ENCODE assay signal across 1 cellular context in genomic region chr1:226407497-226408284, GRCh38.
TF ChIP-seq lines count a peak whose summit lies in the region.

TSS of gene PARP1 (minus strand) at chr1:226408093. CDS start at chr1:226407929, 164 bp downstream.

TF ChIP-seq in K562, 482 proteins besides CTCF, POLR2A, EP300 and RAD21 (continued from another document and continues in another):
- no peak for TF ChIP-seq EHMT2 (IDR thresholded peaks at IDR 0.05)
- no peak for TF ChIP-seq MCM5 (IDR thresholded peaks at IDR 0.05; ENCODE audit: low read depth)
- no peak for TF ChIP-seq KAT2B (IDR thresholded peaks at IDR 0.05; ENCODE audit: low read depth, low read length)
- no peak for TF ChIP-seq HDGF (IDR thresholded peaks at IDR 0.05)
- TF ChIP-seq TRIM25 (IDR thresholded peaks at IDR 0.05; ENCODE audit: borderline replicate concordance), result no peak
- TF ChIP-seq, protein P1, sequence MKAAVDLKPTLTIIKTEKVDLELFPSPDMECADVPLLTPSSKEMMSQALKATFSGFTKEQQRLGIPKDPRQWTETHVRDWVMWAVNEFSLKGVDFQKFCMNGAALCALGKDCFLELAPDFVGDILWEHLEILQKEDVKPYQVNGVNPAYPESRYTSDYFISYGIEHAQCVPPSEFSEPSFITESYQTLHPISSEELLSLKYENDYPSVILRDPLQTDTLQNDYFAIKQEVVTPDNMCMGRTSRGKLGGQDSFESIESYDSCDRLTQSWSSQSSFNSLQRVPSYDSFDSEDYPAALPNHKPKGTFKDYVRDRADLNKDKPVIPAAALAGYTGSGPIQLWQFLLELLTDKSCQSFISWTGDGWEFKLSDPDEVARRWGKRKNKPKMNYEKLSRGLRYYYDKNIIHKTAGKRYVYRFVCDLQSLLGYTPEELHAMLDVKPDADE (conservative IDR thresholded peaks at IDR 0.05; ENCODE audit: control insufficient read depth, low read depth, low read length), result peak; percentile 94
- TF ChIP-seq MEIS2 (IDR thresholded peaks at IDR 0.05; ENCODE audit: partially characterized antibody), result peak; percentile 40
- TF ChIP-seq PTBP1 (IDR thresholded peaks at IDR 0.05; ENCODE audit: low read depth, low read length), result no peak
- TF ChIP-seq, protein P2, sequence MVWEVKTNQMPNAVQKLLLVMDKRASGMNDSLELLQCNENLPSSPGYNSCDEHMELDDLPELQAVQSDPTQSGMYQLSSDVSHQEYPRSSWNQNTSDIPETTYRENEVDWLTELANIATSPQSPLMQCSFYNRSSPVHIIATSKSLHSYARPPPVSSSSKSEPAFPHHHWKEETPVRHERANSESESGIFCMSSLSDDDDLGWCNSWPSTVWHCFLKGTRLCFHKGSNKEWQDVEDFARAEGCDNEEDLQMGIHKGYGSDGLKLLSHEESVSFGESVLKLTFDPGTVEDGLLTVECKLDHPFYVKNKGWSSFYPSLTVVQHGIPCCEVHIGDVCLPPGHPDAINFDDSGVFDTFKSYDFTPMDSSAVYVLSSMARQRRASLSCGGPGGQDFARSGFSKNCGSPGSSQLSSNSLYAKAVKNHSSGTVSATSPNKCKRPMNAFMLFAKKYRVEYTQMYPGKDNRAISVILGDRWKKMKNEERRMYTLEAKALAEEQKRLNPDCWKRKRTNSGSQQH (CRISPR knock-in tag; IDR thresholded peaks at IDR 0.05), result no peak
- no peak for TF ChIP-seq PHTF2 (CRISPR knock-in tag; IDR thresholded peaks at IDR 0.05)
- TF ChIP-seq, protein P3, sequence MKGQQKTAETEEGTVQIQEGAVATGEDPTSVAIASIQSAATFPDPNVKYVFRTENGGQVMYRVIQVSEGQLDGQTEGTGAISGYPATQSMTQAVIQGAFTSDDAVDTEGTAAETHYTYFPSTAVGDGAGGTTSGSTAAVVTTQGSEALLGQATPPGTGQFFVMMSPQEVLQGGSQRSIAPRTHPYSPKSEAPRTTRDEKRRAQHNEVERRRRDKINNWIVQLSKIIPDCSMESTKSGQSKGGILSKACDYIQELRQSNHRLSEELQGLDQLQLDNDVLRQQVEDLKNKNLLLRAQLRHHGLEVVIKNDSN (CRISPR knock-in tag; IDR thresholded peaks at IDR 0.05), result no peak
- 0 out of 2 replicates have a peak, but pooled peaks have one; percentile 15 for TF ChIP-seq BCOR (IDR thresholded peaks at IDR 0.05)
- TF ChIP-seq STAT5B (CRISPR knock-in tag; IDR thresholded peaks at IDR 0.05), result no peak
- TF ChIP-seq ZNF274 (IDR thresholded peaks at IDR 0.05; ENCODE audit: borderline replicate concordance, low read depth, low read length), result no peak
- peak; percentile 55 for TF ChIP-seq ETV1 (tag; conservative IDR thresholded peaks at IDR 0.05; ENCODE audit: low read depth)
- TF ChIP-seq THAP7 (CRISPR knock-in tag; IDR thresholded peaks at IDR 0.05), result no peak
- peak; percentile 78 for TF ChIP-seq MTA3 (IDR thresholded peaks at IDR 0.05; ENCODE audit: borderline replicate concordance)
- TF ChIP-seq ZNF174 (CRISPR knock-in tag; IDR thresholded peaks at IDR 0.05), result no peak
- peak; percentile 56; the same call in 1 of the 2 replicates for TF ChIP-seq ZNF589 (CRISPR knock-in tag; IDR thresholded peaks at IDR 0.05; ENCODE audit: low read depth)
- TF ChIP-seq LCOR (CRISPR knock-in tag; IDR thresholded peaks at IDR 0.05), result peak; percentile 25; the same call in 1 of the 2 replicates
- TF ChIP-seq ZNF239 (CRISPR knock-in tag; IDR thresholded peaks at IDR 0.05), result no peak
- peak; percentile 76 for TF ChIP-seq ETV5 (CRISPR knock-in tag; IDR thresholded peaks at IDR 0.05; ENCODE audit: low read depth)
- no peak for TF ChIP-seq SMARCA5 (IDR thresholded peaks at IDR 0.05)
- TF ChIP-seq MXI1 (IDR thresholded peaks at IDR 0.05; ENCODE audit: low read depth, low read length), result peak; percentile 69
- no peak for TF ChIP-seq ZNF436 (CRISPR knock-in tag; IDR thresholded peaks at IDR 0.05)
- no peak; the same call in 1 of the 2 replicates for TF ChIP-seq ARID3B (CRISPR knock-in tag; IDR thresholded peaks at IDR 0.05; ENCODE audit: borderline replicate concordance)
- TF ChIP-seq TAF15 (IDR thresholded peaks at IDR 0.05; ENCODE audit: low read depth, low read length), result no peak
- TF ChIP-seq KAT7 (CRISPR knock-in tag; IDR thresholded peaks at IDR 0.05; ENCODE audit: borderline replicate concordance), result no peak; the same call in 1 of the 2 replicates
- no peak for TF ChIP-seq ZNF277 (CRISPR knock-in tag; IDR thresholded peaks at IDR 0.05; ENCODE audit: borderline replicate concordance)
- peak; percentile 51; the same call in 1 of the 2 replicates for TF ChIP-seq MEF2A (IDR thresholded peaks at IDR 0.05; ENCODE audit: control insufficient read depth, low read depth, low read length)
- no peak for TF ChIP-seq GATAD2A (IDR thresholded peaks at IDR 0.05)
- TF ChIP-seq ASH1L (IDR thresholded peaks at IDR 0.05; ENCODE audit: borderline replicate concordance, low read depth, partially characterized antibody), result no peak
- peak; percentile 25; the same call in 1 of the 2 replicates for TF ChIP-seq RFX5 (IDR thresholded peaks at IDR 0.05; ENCODE audit: low read depth, low read length)
- no peak for TF ChIP-seq RFX7 (CRISPR knock-in tag; IDR thresholded peaks at IDR 0.05)
- TF ChIP-seq CAMTA2 (CRISPR knock-in tag; conservative IDR thresholded peaks at IDR 0.05), result no peak
- TF ChIP-seq ZNF766 (CRISPR knock-in tag; conservative IDR thresholded peaks at IDR 0.05), result no peak; the same call in 1 of the 2 replicates
- TF ChIP-seq, protein P4, sequence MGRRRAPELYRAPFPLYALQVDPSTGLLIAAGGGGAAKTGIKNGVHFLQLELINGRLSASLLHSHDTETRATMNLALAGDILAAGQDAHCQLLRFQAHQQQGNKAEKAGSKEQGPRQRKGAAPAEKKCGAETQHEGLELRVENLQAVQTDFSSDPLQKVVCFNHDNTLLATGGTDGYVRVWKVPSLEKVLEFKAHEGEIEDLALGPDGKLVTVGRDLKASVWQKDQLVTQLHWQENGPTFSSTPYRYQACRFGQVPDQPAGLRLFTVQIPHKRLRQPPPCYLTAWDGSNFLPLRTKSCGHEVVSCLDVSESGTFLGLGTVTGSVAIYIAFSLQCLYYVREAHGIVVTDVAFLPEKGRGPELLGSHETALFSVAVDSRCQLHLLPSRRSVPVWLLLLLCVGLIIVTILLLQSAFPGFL (CRISPR knock-in tag; IDR thresholded peaks at IDR 0.05), result no peak
- TF ChIP-seq PRPF4 (IDR thresholded peaks at IDR 0.05; ENCODE audit: insufficient read depth, low read depth, low read length, poor library complexity, severe bottlenecking), result no peak
- TF ChIP-seq COPS2 (conservative IDR thresholded peaks at IDR 0.05), result no peak
- TF ChIP-seq ZBTB17 (CRISPR knock-in tag; IDR thresholded peaks at IDR 0.05), result peak; percentile 99
- TF ChIP-seq CHD2 (IDR thresholded peaks at IDR 0.05; ENCODE audit: low read depth, low read length), result no peak
- TF ChIP-seq POU5F1 (IDR thresholded peaks at IDR 0.05; ENCODE audit: borderline replicate concordance, low read depth, low read length, partially characterized antibody), result no peak
- peak; percentile 92 for TF ChIP-seq FUS (optimal IDR thresholded peaks at IDR 0.05; ENCODE audit: low read depth, low read length)
- no peak for TF ChIP-seq MECOM (CRISPR knock-in tag; IDR thresholded peaks at IDR 0.05)
- TF ChIP-seq SIX5 (IDR thresholded peaks at IDR 0.05; ENCODE audit: borderline replicate concordance in 1 of 2, insufficient read depth in 1 of 2, low read depth in 1 of 2, low read length in 2 of 2), result no peak
- peak; percentile 83 for TF ChIP-seq TBP (optimal IDR thresholded peaks at IDR 0.05; ENCODE audit: low read depth, low read length)
- TF ChIP-seq SMARCB1 (IDR thresholded peaks at IDR 0.05; ENCODE audit: insufficient read length, low read depth), result no peak
- TF ChIP-seq NFE2L1 (tag; IDR thresholded peaks at IDR 0.05; ENCODE audit: borderline replicate concordance, low read depth), result no peak
- TF ChIP-seq U2AF2 (optimal IDR thresholded peaks at IDR 0.05; ENCODE audit: low read depth, low read length), result no peak
- no peak for TF ChIP-seq HNRNPUL1 (IDR thresholded peaks at IDR 0.05; ENCODE audit: low read length)
- TF ChIP-seq, protein P5, sequence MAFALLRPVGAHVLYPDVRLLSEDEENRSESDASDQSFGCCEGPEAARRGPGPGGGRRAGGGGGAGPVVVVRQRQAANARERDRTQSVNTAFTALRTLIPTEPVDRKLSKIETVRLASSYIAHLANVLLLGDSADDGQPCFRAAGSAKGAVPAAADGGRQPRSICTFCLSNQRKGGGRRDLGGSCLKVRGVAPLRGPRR (CRISPR knock-in tag; IDR thresholded peaks at IDR 0.05), result no peak
- TF ChIP-seq POLR2AphosphoS5 (IDR thresholded peaks at IDR 0.05; ENCODE audit: control insufficient read depth, insufficient read depth, low read depth, low read length), result peak; percentile 77
- TF ChIP-seq ZNF444 (CRISPR knock-in tag; IDR thresholded peaks at IDR 0.05), result no peak
- no peak for TF ChIP-seq CREB5 (CRISPR knock-in tag; IDR thresholded peaks at IDR 0.05)
- 0 out of 2 replicates have a peak, but pooled peaks have one; percentile 24 for TF ChIP-seq ATF4 (CRISPR knock-in tag; IDR thresholded peaks at IDR 0.05)
- no peak for TF ChIP-seq POLR3G (IDR thresholded peaks at IDR 0.05; ENCODE audit: extremely low read depth, insufficient read length, insufficient replicate concordance)
- TF ChIP-seq NR1H2 (CRISPR knock-in tag; IDR thresholded peaks at IDR 0.05), result no peak
